Comparison of ENCODE assay signal across 18 cellular contexts in genomic region chr1:43572551-43572950, GRCh38.
"Had no signal": no experiment of that assay in that cellular context is flagged by ENCODE, and none has a peak within 500 bp of the region (broad histone marks: within the 10 kb centered on the region; RNA-seq: fewer than 3 reads in every experiment).

No MANE protein-coding gene starts in this region.

- H3K9me3 ChIP-seq: ascending aorta, esophagus muscularis mucosa, left lung, neutrophil, testis, upper lobe of right lung had no signal

- H3K4me3 ChIP-seq: ascending aorta, esophagus muscularis mucosa, left lung, testis, upper lobe of right lung had no signal

- H3K4me3 Mint-ChIP-seq: activated naive CD4-positive, alpha-beta T cell treated with anti-CD3 and anti-CD28 coated beads for 36 hours had no signal

- H3K27ac ChIP-seq: ascending aorta, esophagus muscularis mucosa, left lung, neutrophil, parathyroid adenoma, testis, upper lobe of right lung had no signal

- H3K27ac Mint-ChIP-seq: activated naive CD4-positive, alpha-beta T cell treated with anti-CD3 and anti-CD28 coated beads for 36 hours; activated T-helper 2 cell treated with anti-CD3 and anti-CD28 coated beads, Interferon-gamma antibody, Interleukin-2, Interleukin-4, amounts not matched to agents 10 μg/mL and 5 μg/mL and 100 μg/mL, durations not matched to agents 14 hours and 24 hours and 36 hours had no signal

- DNase-seq: activated CD4-positive, alpha-beta T cell treated with anti-CD3 and anti-CD28 coated beads, Interleukin-2, amount 50 U/mL, for 4 hours; activated CD4-positive, CD25-positive, alpha-beta regulatory T cell treated with anti-CD3 and anti-CD28 coated beads, Interleukin-2, amount 50 U/mL, for 72 hours; activated naive CD4-positive, alpha-beta T cell treated with anti-CD3 and anti-CD28 coated beads for 36 hours; activated T-cell treated with anti-CD3 and anti-CD28 coated beads, Interleukin-2, amount 50 U/mL, for 1 hour; islet precursor cell; left lung; mammary epithelial cell; stimulated activated CD4-positive, alpha-beta T cell treated with anti-CD3 and anti-CD28 coated beads, Interleukin-4, amount 100 ng/mL, for 4 hours; stimulated activated CD8-positive, alpha-beta memory T cell treated with anti-CD3 and anti-CD28 coated beads, Interleukin-4, amount 100 ng/mL, for 48 hours; stimulated activated naive CD8-positive, alpha-beta T cell treated with anti-CD3 and anti-CD28 coated beads, Interleukin-15, Interleukin-2, amounts not matched to agents 100 U/mL and 50 U/mL, for 24 hours; T-helper 9 cell; testis; upper lobe of right lung had no signal

- H2AFZ ChIP-seq: parathyroid adenoma had no signal

- H3K79me2 ChIP-seq: parathyroid adenoma had no signal

- H3K4me1 ChIP-seq: left lung, upper lobe of right lung had no signal

- H3K9ac ChIP-seq: parathyroid adenoma had no signal

- ATAC-seq: left lung; stimulated activated naive CD8-positive, alpha-beta T cell treated with anti-CD3 and anti-CD28 coated beads, Interleukin-15, Interleukin-2, amounts not matched to agents 100 U/mL and 50 U/mL, for 24 hours; upper lobe of right lung had no signal

- H3K36me3 ChIP-seq: neutrophil, upper lobe of right lung had no signal

- H3K27me3 ChIP-seq: ascending aorta, esophagus muscularis mucosa, left lung, testis, upper lobe of right lung had no signal

- H3K9me3 Mint-ChIP-seq: activated naive CD4-positive, alpha-beta T cell treated with anti-CD3 and anti-CD28 coated beads for 36 hours; activated T-helper 2 cell treated with anti-CD3 and anti-CD28 coated beads, Interferon-gamma antibody, Interleukin-2, Interleukin-4, amounts not matched to agents 10 μg/mL and 5 μg/mL and 100 μg/mL, durations not matched to agents 14 hours and 24 hours and 36 hours had no signal
